In genomic region chr10:44994752-44995530, GRCh38 we compare ENCODE assay signal across 2 cellular contexts.
TF ChIP-seq lines count a peak whose summit lies in the region.

No MANE protein-coding gene starts in this region.

TF ChIP-seq in HepG2, 621 proteins besides CTCF, POLR2A, EP300 and RAD21 (continues in another document):
- 0 out of 2 replicates have a peak, but pooled peaks have one; percentile 34 for TF ChIP-seq AHR (CRISPR knock-in tag; IDR thresholded peaks at IDR 0.05)
- TF ChIP-seq PRPF4 (IDR thresholded peaks at IDR 0.05; ENCODE audit: low read depth, low read length, poor library complexity, severe bottlenecking), result no peak
- TF ChIP-seq PAX8 (CRISPR knock-in tag; IDR thresholded peaks at IDR 0.05; ENCODE audit: borderline replicate concordance), result no peak
- no peak for TF ChIP-seq PREB (CRISPR knock-in tag; IDR thresholded peaks at IDR 0.05)
- peak; percentile 23; the same call in 1 of the 2 replicates for TF ChIP-seq ZC3H4 (CRISPR knock-in tag; IDR thresholded peaks at IDR 0.05; ENCODE audit: borderline replicate concordance)
- no peak for TF ChIP-seq ZNF264 (CRISPR knock-in tag; IDR thresholded peaks at IDR 0.05)
- TF ChIP-seq ZNF318 (CRISPR knock-in tag; IDR thresholded peaks at IDR 0.05), result no peak

TF ChIP-seq in WTC11, 78 proteins besides CTCF, POLR2A, EP300 and RAD21:
- no peak for TF ChIP-seq GRHL2 (CRISPR knock-in tag; IDR thresholded peaks at IDR 0.05; ENCODE audit: insufficient replicate concordance, severe bottlenecking)
- TF ChIP-seq ATF1 (CRISPR knock-in tag; IDR thresholded peaks at IDR 0.05), result no peak
- TF ChIP-seq MLX (CRISPR knock-in tag; IDR thresholded peaks at IDR 0.05), result no peak
- no peak for TF ChIP-seq NFYB (CRISPR knock-in tag; conservative IDR thresholded peaks at IDR 0.05; ENCODE audit: low read depth)
- no peak for TF ChIP-seq GTF2I (CRISPR knock-in tag; conservative IDR thresholded peaks at IDR 0.05)
- TF ChIP-seq IRF2 (CRISPR knock-in tag; IDR thresholded peaks at IDR 0.05; ENCODE audit: borderline replicate concordance, low read depth), result no peak
- TF ChIP-seq E2F1 (CRISPR knock-in tag; IDR thresholded peaks at IDR 0.05), result no peak
- no peak for TF ChIP-seq ETV6 (CRISPR knock-in tag; IDR thresholded peaks at IDR 0.05)
- TF ChIP-seq JAZF1 (CRISPR knock-in tag; IDR thresholded peaks at IDR 0.05), result no peak
- no peak for TF ChIP-seq EMX1 (CRISPR knock-in tag; IDR thresholded peaks at IDR 0.05)
- no peak for TF ChIP-seq ZNF138 (CRISPR knock-in tag; conservative IDR thresholded peaks at IDR 0.05)
- TF ChIP-seq MYBL2 (CRISPR knock-in tag; IDR thresholded peaks at IDR 0.05), result no peak
TF ChIP-seq in WTC11: peak in this region for 0.
